In genomic region chr5:80116465-80116864, GRCh38 we compare ENCODE assay signal across 24 cellular contexts.
DNase-seq lines count a peak whose midpoint lies in the region; ATAC-seq and TF ChIP-seq lines count a peak whose summit lies in the region.
"Had no signal": no experiment of that assay in that cellular context is flagged by ENCODE, and none has a peak within 500 bp of the region (broad histone marks: within the 10 kb centered on the region; RNA-seq: fewer than 3 reads in every experiment).

No MANE protein-coding gene starts in this region.

- H3K27me3 Mint-ChIP-seq in activated naive CD4-positive, alpha-beta T cell treated with anti-CD3 and anti-CD28 coated beads, Interleukin-2, amount 50 U/mL, for 24 hours = no peaks in the 10 kb centered on the region
- no peaks in the 10 kb centered on the region for H3K27me3 Mint-ChIP-seq in activated naive CD4-positive, alpha-beta T cell treated with anti-CD3 and anti-CD28 coated beads for 36 hours (ENCODE audit: low read depth)
- no peaks in the 10 kb centered on the region for H3K27me3 Mint-ChIP-seq in activated T-helper 17 cell treated with anti-CD3 and anti-CD28 coated beads, Interleukin-2, amount 50 U/mL, for 72 hours
- peaks cover 4% of the 10 kb centered on the region for H3K27me3 Mint-ChIP-seq in neural crest cell (ENCODE audit: low read depth)
- H3K27me3 Mint-ChIP-seq: type B pancreatic cell had no signal

- H3K27ac Mint-ChIP-seq in activated naive CD4-positive, alpha-beta T cell treated with anti-CD3 and anti-CD28 coated beads, Interleukin-2, amount 50 U/mL, for 24 hours = peak overlapping the region; percentile 41
- no peak overlapping the region for H3K27ac Mint-ChIP-seq in activated naive CD4-positive, alpha-beta T cell treated with anti-CD3 and anti-CD28 coated beads for 36 hours
- H3K27ac Mint-ChIP-seq in activated T-helper 17 cell treated with anti-CD3 and anti-CD28 coated beads, Interleukin-2, amount 50 U/mL, for 72 hours = no peak overlapping the region
- H3K27ac Mint-ChIP-seq in neural crest cell (ENCODE audit: unreplicated experiment) = peak overlapping the region; percentile 89
- H3K27ac Mint-ChIP-seq: type B pancreatic cell had no signal

- H3K4me3 Mint-ChIP-seq in activated naive CD4-positive, alpha-beta T cell treated with anti-CD3 and anti-CD28 coated beads, Interleukin-2, amount 50 U/mL, for 24 hours = peak overlapping the region; percentile 51
- H3K4me3 Mint-ChIP-seq in activated naive CD4-positive, alpha-beta T cell treated with anti-CD3 and anti-CD28 coated beads for 36 hours = no peak overlapping the region
- H3K4me3 Mint-ChIP-seq in activated T-helper 17 cell treated with anti-CD3 and anti-CD28 coated beads, Interleukin-2, amount 50 U/mL, for 72 hours = peak overlapping the region; percentile 26
- no peak overlapping the region for H3K4me3 Mint-ChIP-seq in neural crest cell
- H3K4me3 Mint-ChIP-seq: activated T-cell treated with anti-CD3 and anti-CD28 coated beads, Interleukin-2, amount 50 U/mL, for 4 hours; type B pancreatic cell had no signal

- H3K4me1 Mint-ChIP-seq in activated naive CD4-positive, alpha-beta T cell treated with anti-CD3 and anti-CD28 coated beads, Interleukin-2, amount 50 U/mL, for 24 hours = peaks cover 60% of the 10 kb centered on the region
- H3K4me1 Mint-ChIP-seq in activated naive CD4-positive, alpha-beta T cell treated with anti-CD3 and anti-CD28 coated beads for 36 hours (ENCODE audit: low read depth) = peaks cover 34% of the 10 kb centered on the region
- peaks cover 12% of the 10 kb centered on the region for H3K4me1 Mint-ChIP-seq in activated T-helper 17 cell treated with anti-CD3 and anti-CD28 coated beads, Interleukin-2, amount 50 U/mL, for 72 hours
- H3K4me1 Mint-ChIP-seq in neural crest cell = peaks cover 23% of the 10 kb centered on the region

- no peaks in the 10 kb centered on the region for H3K9me3 Mint-ChIP-seq in activated naive CD4-positive, alpha-beta T cell treated with anti-CD3 and anti-CD28 coated beads, Interleukin-2, amount 50 U/mL, for 24 hours
- peaks cover 10% of the 10 kb centered on the region for H3K9me3 Mint-ChIP-seq in activated naive CD4-positive, alpha-beta T cell treated with anti-CD3 and anti-CD28 coated beads for 36 hours
- no peaks in the 10 kb centered on the region for H3K9me3 Mint-ChIP-seq in activated T-helper 17 cell treated with anti-CD3 and anti-CD28 coated beads, Interleukin-2, amount 50 U/mL, for 72 hours
- H3K9me3 Mint-ChIP-seq in neural crest cell = peaks cover 11% of the 10 kb centered on the region

- no peak for DNase-seq in activated naive CD4-positive, alpha-beta T cell treated with anti-CD3 and anti-CD28 coated beads for 36 hours
- DNase-seq in DMS 273 treated with DMSO at 0.1 percent for 48 hours (lab: John Stamatoyannopoulos, UW) = peak; percentile 50
- DNase-seq in neural crest cell (ENCODE audit: low read depth, low spot score) = no peak
- no peak for DNase-seq in NCI-H2227 treated with DMSO at 0.1 percent for 48 hours (lab: John Stamatoyannopoulos, UW)
- DNase-seq: ACHN; activated naive CD4-positive, alpha-beta T cell treated with anti-CD3 and anti-CD28 coated beads, Interleukin-2, amount 50 U/mL, for 16 hours; activated T-cell treated with anti-CD3 and anti-CD28 coated beads, Interleukin-2, amount 50 U/mL, for 4 hours; effector CD8-positive, alpha-beta T cell; esophagus squamous epithelium; gastrocnemius medialis; islet precursor cell; NCI-H1417; NCI-H2107; NCI-H510A treated with DMSO at 0.1 percent for 48 hours; occipital lobe; spleen; stimulated activated CD4-positive, alpha-beta T cell treated with anti-CD3 and anti-CD28 coated beads, Interleukin-4, amount 100 ng/mL, for 4 hours; stomach had no signal

- peaks cover 20% of the 10 kb centered on the region for H3K36me3 Mint-ChIP-seq in activated naive CD4-positive, alpha-beta T cell treated with anti-CD3 and anti-CD28 coated beads, Interleukin-2, amount 50 U/mL, for 24 hours
- H3K36me3 Mint-ChIP-seq in activated naive CD4-positive, alpha-beta T cell treated with anti-CD3 and anti-CD28 coated beads for 36 hours (ENCODE audit: low read depth) = peaks cover 18% of the 10 kb centered on the region
- peaks cover 7% of the 10 kb centered on the region for H3K36me3 Mint-ChIP-seq in activated T-helper 17 cell treated with anti-CD3 and anti-CD28 coated beads, Interleukin-2, amount 50 U/mL, for 72 hours (ENCODE audit: low read depth)
- H3K36me3 Mint-ChIP-seq in neural crest cell (ENCODE audit: low read depth) = peaks cover 13% of the 10 kb centered on the region

- CTCF ChIA-PET in activated naive CD4-positive, alpha-beta T cell treated with anti-CD3 and anti-CD28 coated beads for 36 hours (lab: Charles Lee) = interaction anchor here (0.6 to 1.6 kb wide), 4 partner anchors 22 to 159 kb away, joined by 3 to 6 read pairs (median 4); no protein-coding TSS in a partner anchor

- ATAC-seq in activated T-helper 17 cell treated with anti-CD3 and anti-CD28 coated beads, Interleukin-2, amount 50 U/mL, for 72 hours (replicated peaks) = no peak
- ATAC-seq in GM18502 (IDR thresholded peaks at IDR 0.05; ENCODE audit: poor library complexity, unreplicated experiment) = no peak
- no peak for ATAC-seq in GM18498 (IDR thresholded peaks at IDR 0.05; ENCODE audit: unreplicated experiment)
- ATAC-seq: activated CD4-positive, CD25-positive, alpha-beta regulatory T cell treated with anti-CD3 and anti-CD28 coated beads, Interleukin-2, amount 50 U/mL, for 24 hours; activated T-cell treated with anti-CD3 and anti-CD28 coated beads, Interleukin-2, amount 50 U/mL, for 4 hours; gastrocnemius medialis had no signal

- intact Hi-C loops in activated naive CD4-positive, alpha-beta T cell treated with anti-CD3 and anti-CD28 coated beads for 36 hours (cut with micrococcal nuclease) = no loop called here

- TF ChIP-seq CTCF in neural crest cell (conservative IDR thresholded peaks at IDR 0.05) = no peak

Comparison
In these comparisons a context has a peak if more than half of its experiments do, and no peak if none do; other contexts are left out.
1. H3K27ac Mint-ChIP-seq: peak in activated naive CD4-positive, alpha-beta T cell treated with anti-CD3 and anti-CD28 coated beads, Interleukin-2, amount 50 U/mL, for 24 hours (single experiment) and neural crest cell (single experiment); none in activated naive CD4-positive, alpha-beta T cell treated with anti-CD3 and anti-CD28 coated beads for 36 hours (single experiment) and activated T-helper 17 cell treated with anti-CD3 and anti-CD28 coated beads, Interleukin-2, amount 50 U/mL, for 72 hours (single experiment).
2. H3K4me3 Mint-ChIP-seq: peak in activated naive CD4-positive, alpha-beta T cell treated with anti-CD3 and anti-CD28 coated beads, Interleukin-2, amount 50 U/mL, for 24 hours (single experiment) and activated T-helper 17 cell treated with anti-CD3 and anti-CD28 coated beads, Interleukin-2, amount 50 U/mL, for 72 hours (single experiment); none in activated naive CD4-positive, alpha-beta T cell treated with anti-CD3 and anti-CD28 coated beads for 36 hours (single experiment) and neural crest cell (single experiment).